In the genomic region with DNA sequence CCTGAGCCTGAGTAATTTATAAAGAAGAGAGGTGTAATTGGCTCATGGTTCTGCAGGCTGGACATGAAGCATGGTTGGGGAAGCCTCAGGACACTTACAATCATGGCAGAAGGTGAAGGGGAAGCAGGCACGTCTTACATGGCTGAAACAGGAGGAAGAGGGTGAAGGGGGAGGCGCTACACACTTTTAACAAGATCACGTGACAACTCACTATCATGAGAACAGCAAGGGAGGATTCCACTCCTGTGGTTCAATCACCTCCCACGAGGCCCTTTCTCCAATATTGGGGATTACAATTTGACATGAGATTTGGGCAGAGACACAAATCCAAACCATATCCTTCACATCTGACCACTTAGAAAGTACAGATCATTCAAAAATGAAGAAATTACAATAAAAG, we compare ENCODE assay signal across 10 cellular contexts.
"Had no signal": no experiment of that assay in that cellular context is flagged by ENCODE, and none has a peak within 500 bp of the region (broad histone marks: within the 10 kb centered on the region; RNA-seq: fewer than 3 reads in every experiment).

No MANE protein-coding gene starts in this region.

- FAIRE-seq: H1, H54 had no signal

- H3K4me1 ChIP-seq: HAP-1 had no signal

- H3K4me3 ChIP-seq: GM23248, GM23338, HAP-1 had no signal

- H3K9me3 ChIP-seq: HAP-1 had no signal

- ATAC-seq: GM23338, HCT116 had no signal

- H3K4me2 ChIP-seq: GM23338 had no signal

- H3K36me3 ChIP-seq: HAP-1 had no signal

- DNase-seq: GM23248, GOT3, H7, HCEC 1CT, HFFc6 had no signal

- H3K4me1 Mint-ChIP-seq: GM23338 had no signal

- H3K27ac Mint-ChIP-seq: GM23338, HFFc6 had no signal

- H3K9ac ChIP-seq: GM23248 had no signal

- H2AFZ ChIP-seq: GM23248, GM23338 had no signal

- H3K4me3 Mint-ChIP-seq: GM23338, HFFc6 had no signal

- H3K27ac ChIP-seq: GM23248 had no signal
